Comparison of ENCODE assay signal across 1 cellular context in genomic region chr3:45126730-45127129, GRCh38.
TF ChIP-seq lines count a peak whose summit lies in the region.

No MANE protein-coding gene starts in this region.

TF ChIP-seq in K562, 482 proteins besides CTCF, POLR2A, EP300 and RAD21 (continued from another document):
- TF ChIP-seq DEAF1 (CRISPR knock-in tag; IDR thresholded peaks at IDR 0.05) (no peak), RBM25 (IDR thresholded peaks at IDR 0.05; ENCODE audit: low read depth, low read length, severe bottlenecking) (peak; percentile 89), TRIM24 (IDR thresholded peaks at IDR 0.05) (no peak), HNRNPLL (IDR thresholded peaks at IDR 0.05; ENCODE audit: low read depth, low read length, poor library complexity, severe bottlenecking) (no peak), ADNP (tag; IDR thresholded peaks at IDR 0.05) (peak; percentile 93), GATAD2B (IDR thresholded peaks at IDR 0.05; ENCODE audit: borderline replicate concordance) (0 out of 2 replicates have a peak, but pooled peaks have one; percentile 23), BCOR (IDR thresholded peaks at IDR 0.05) (peak; percentile 86), ZNF707 (CRISPR knock-in tag; conservative IDR thresholded peaks at IDR 0.05) (no peak), CHD4 (IDR thresholded peaks at IDR 0.05; ENCODE audit: insufficient read depth, insufficient replicate concordance, low read depth, low read length, poor library complexity, severe bottlenecking) (peak; percentile 74), USF2 (CRISPR knock-in tag; IDR thresholded peaks at IDR 0.05) (no peak), SMARCA4 (IDR thresholded peaks at IDR 0.05) (no peak), ARID4B (CRISPR knock-in tag; IDR thresholded peaks at IDR 0.05) (no peak), NCOA6 (IDR thresholded peaks at IDR 0.05) (no peak), SIX5 (IDR thresholded peaks at IDR 0.05; ENCODE audit: borderline replicate concordance in 1 of 2, insufficient read depth in 1 of 2, low read depth in 1 of 2, low read length in 2 of 2) (no peak), SMARCA5 (IDR thresholded peaks at IDR 0.05) (0 out of 2 replicates have a peak, but pooled peaks have one; percentile 59), ZNF507 (tag; conservative IDR thresholded peaks at IDR 0.05) (0 out of 2 replicates have a peak, but pooled peaks have one; percentile 12), FOS (IDR thresholded peaks at IDR 0.05; ENCODE audit: extremely low read depth, insufficient read length) (no peak), HBP1 (CRISPR knock-in tag; IDR thresholded peaks at IDR 0.05) (no peak)
